Comparison of ENCODE assay signal across 8 cellular contexts in genomic region chr2:224982910-224983688, GRCh38. TPM values are rescaled to one million over a fixed set of nuclear protein-coding genes. Genes with fewer than 3 reads are reported as not detected.
A peak's percentile ranks its signal among the peaks of the same experiment; 100 is the strongest.
DNase-seq lines count a peak whose midpoint lies in the region; TF ChIP-seq lines count a peak whose summit lies in the region.

No MANE protein-coding gene starts in this region.

- peaks cover 90% of the 10 kb centered on the region for H3K4me1 Mint-ChIP-seq in activated naive CD4-positive, alpha-beta T cell treated with anti-CD3 and anti-CD28 coated beads, Interleukin-2, amount 50 U/mL, for 24 hours

- intact Hi-C loops in transverse colon (cut with DNase I; ENCODE audit: low total_unique reads), result loop anchor here (10.0 kb wide), 1 partner anchor 1418 kb away; no protein-coding TSS in a partner anchor

- peaks cover 16% of the 10 kb centered on the region for H3K36me3 Mint-ChIP-seq in activated naive CD4-positive, alpha-beta T cell treated with anti-CD3 and anti-CD28 coated beads, Interleukin-2, amount 50 U/mL, for 24 hours

- peak overlapping the region; percentile 98 for H3K27ac Mint-ChIP-seq in activated naive CD4-positive, alpha-beta T cell treated with anti-CD3 and anti-CD28 coated beads, Interleukin-2, amount 50 U/mL, for 24 hours

- WGBS in transverse colon (ENCODE audit: low coverage in 1 of 2), 2 donors, result 38 to 43% methylated on average over 10 to 13 of the region's 13 CpGs

- H3K27me3 ChIP-seq in layer of hippocampus (ENCODE audit: control insufficient read depth, insufficient read depth, low read length) (no peaks in the 10 kb centered on the region), transverse colon (no peaks in the 10 kb centered on the region)

- H3K27me3 Mint-ChIP-seq in activated naive CD4-positive, alpha-beta T cell treated with anti-CD3 and anti-CD28 coated beads, Interleukin-2, amount 50 U/mL, for 24 hours, result no peaks in the 10 kb centered on the region

- in situ Hi-C loops in transverse colon (cut with MboI; ENCODE audit: low pct_ligation_motif_present in 1 of 4, low pct_unique_long_range_greater_than_20kb in 1 of 4, low sequenced_read_pairs in 3 of 4), result loop anchor here in 2 of 4 donors (25.0 kb wide), 2 partner anchors 171 to 621 kb away; no protein-coding TSS in a partner anchor

- H3K9me3 Mint-ChIP-seq in activated naive CD4-positive, alpha-beta T cell treated with anti-CD3 and anti-CD28 coated beads, Interleukin-2, amount 50 U/mL, for 24 hours, result no peaks in the 10 kb centered on the region

- TF ChIP-seq CTCF in transverse colon (IDR thresholded peaks at IDR 0.05), result no peak

- no peaks in the 10 kb centered on the region for H3K36me3 ChIP-seq in transverse colon

- peak overlapping the region; percentile 75 for H3K4me3 Mint-ChIP-seq in activated naive CD4-positive, alpha-beta T cell treated with anti-CD3 and anti-CD28 coated beads, Interleukin-2, amount 50 U/mL, for 24 hours

- peak overlapping the region; percentile 54 for H3K27ac ChIP-seq in layer of hippocampus (ENCODE audit: low read depth, low read length)
- peak overlapping the region; percentile 53 to 75 (median 58) for H3K27ac ChIP-seq in transverse colon

- DNase-seq in stimulated activated CD8-positive, alpha-beta memory T cell treated with anti-CD3 and anti-CD28 coated beads, Interleukin-12 subunit alpha, Interleukin-12 subunit beta, amount 100 ng/mL, for 4 hours (ENCODE audit: low read depth), result peak; percentile 8
- DNase-seq in stimulated activated CD8-positive, alpha-beta memory T cell treated with anti-CD3 and anti-CD28 coated beads, Interleukin-4, amount 100 ng/mL, for 48 hours, result no peak
- DNase-seq in Jurkat, Clone E6-1 (ENCODE audit: low read depth, low spot score), result peak; percentile 38
- DNase-seq in transverse colon (peak; percentile 33), NOMO-1 treated with dmso at 0.1 percent for 144 hours (lab: John Stamatoyannopoulos, UW; ENCODE audit: unreplicated experiment) (no peak), NCI-H2107 (lab: John Stamatoyannopoulos, UW) (no peak)

- no peaks in the 10 kb centered on the region for H3K9me3 ChIP-seq in transverse colon

- TF ChIP-seq POLR2A in transverse colon (IDR thresholded peaks at IDR 0.05), result no peak

- TF ChIP-seq EP300 in transverse colon (IDR thresholded peaks at IDR 0.05; ENCODE audit: low read depth), result no peak

- no peak overlapping the region for H3K4me3 ChIP-seq in Jurkat, Clone E6-1 (ENCODE audit: low read length)
- peak overlapping the region in 3 of 4 donors; percentile 0 to 12 (median 10) for H3K4me3 ChIP-seq in transverse colon

- H3K4me1 ChIP-seq in transverse colon, result peaks cover 0 to 12% (median 2%) of the 10 kb centered on the region in 4 donors

RNA-seq across cellular contexts. Expression of gene DOCK10, which starts 59.2 kb away (rescaled TPM):
- 20.7 TPM for polyA plus RNA-seq in Jurkat, Clone E6-1 (2012; ENCODE audit: insufficient read depth, insufficient read length)
- total RNA-seq in transverse colon, result 10 to 100 TPM in 2 of 4 donors, 1 to 10 TPM in 2; 5.2 to 64.7 (median 14.5) TPM

Comparison
In these comparisons a context has a peak if more than half of its experiments do, and no peak if none do; other contexts are left out.
1. DNase-seq: peak in stimulated activated CD8-positive, alpha-beta memory T cell treated with anti-CD3 and anti-CD28 coated beads, Interleukin-12 subunit alpha, Interleukin-12 subunit beta, amount 100 ng/mL, for 4 hours (single experiment), Jurkat, Clone E6-1 (single experiment) and transverse colon (single experiment); none in stimulated activated CD8-positive, alpha-beta memory T cell treated with anti-CD3 and anti-CD28 coated beads, Interleukin-4, amount 100 ng/mL, for 48 hours (single experiment), NOMO-1 treated with dmso at 0.1 percent for 144 hours (single experiment) and NCI-H2107 (single experiment).